Comparison of ENCODE assay signal across 2 cellular contexts in the genomic region with DNA sequence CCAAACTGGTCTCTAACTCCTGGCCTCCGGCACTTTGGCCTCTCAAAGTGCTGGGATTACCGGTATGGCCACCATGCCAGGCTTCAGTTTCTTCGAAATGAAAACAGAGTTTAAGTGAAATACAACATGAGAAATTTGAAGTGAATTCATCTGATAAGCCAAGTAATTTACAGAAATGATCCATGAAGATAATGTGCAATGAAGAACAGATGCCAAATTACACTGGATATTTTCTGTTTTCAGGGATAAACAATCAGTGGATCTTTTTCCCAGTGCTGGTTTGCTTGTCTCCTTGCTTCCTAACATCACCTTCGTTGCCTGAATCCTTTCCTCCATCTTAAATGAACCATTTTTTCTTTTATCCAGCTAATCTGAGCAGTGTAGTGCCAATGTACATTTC.
TF ChIP-seq lines count a peak whose summit lies in the region.

No MANE protein-coding gene starts in this region.

TF ChIP-seq in SK-N-SH, 30 proteins besides CTCF, POLR2A, EP300 and RAD21:
- TF ChIP-seq CHD2 (IDR thresholded peaks at IDR 0.05; ENCODE audit: low read length, partially characterized antibody) (no peak), MAX (IDR thresholded peaks at IDR 0.05; ENCODE audit: low read depth) (no peak), TEAD4 (IDR thresholded peaks at IDR 0.05; ENCODE audit: borderline replicate concordance, insufficient read depth) (no peak), GABPA (IDR thresholded peaks at IDR 0.05; ENCODE audit: low read depth) (no peak), EZH2phosphoT487 (IDR thresholded peaks at IDR 0.05; ENCODE audit: borderline replicate concordance, low read depth) (no peak), MXI1 (IDR thresholded peaks at IDR 0.05; ENCODE audit: low read depth, low read length) (peak; percentile 33; the same call in 1 of the 2 replicates), TCF12 (IDR thresholded peaks at IDR 0.05) (peak; percentile 16; the same call in 1 of the 2 replicates), FOXM1 (IDR thresholded peaks at IDR 0.05; ENCODE audit: low read depth) (no peak), USF2 (IDR thresholded peaks at IDR 0.05; ENCODE audit: borderline replicate concordance, low read depth, low read length) (no peak), YY1 (IDR thresholded peaks at IDR 0.05; ENCODE audit: low read depth) (no peak), FOXJ3 (CRISPR knock-in tag; IDR thresholded peaks at IDR 0.05) (peak; percentile 48; the same call in 1 of the 2 replicates), GATA2 (CRISPR knock-in tag; IDR thresholded peaks at IDR 0.05) (peak; percentile 95), RCOR1 (IDR thresholded peaks at IDR 0.05; ENCODE audit: low read length) (peak; percentile 84), ELF1 (IDR thresholded peaks at IDR 0.05) (no peak)
- TF ChIP-seq, protein P1, sequence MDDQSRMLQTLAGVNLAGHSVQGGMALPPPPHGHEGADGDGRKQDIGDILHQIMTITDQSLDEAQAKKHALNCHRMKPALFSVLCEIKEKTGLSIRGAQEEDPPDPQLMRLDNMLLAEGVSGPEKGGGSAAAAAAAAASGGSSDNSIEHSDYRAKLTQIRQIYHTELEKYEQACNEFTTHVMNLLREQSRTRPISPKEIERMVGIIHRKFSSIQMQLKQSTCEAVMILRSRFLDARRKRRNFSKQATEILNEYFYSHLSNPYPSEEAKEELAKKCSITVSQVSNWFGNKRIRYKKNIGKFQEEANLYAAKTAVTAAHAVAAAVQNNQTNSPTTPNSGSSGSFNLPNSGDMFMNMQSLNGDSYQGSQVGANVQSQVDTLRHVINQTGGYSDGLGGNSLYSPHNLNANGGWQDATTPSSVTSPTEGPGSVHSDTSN (IDR thresholded peaks at IDR 0.05), result no peak
- TF ChIP-seq, protein P2, sequence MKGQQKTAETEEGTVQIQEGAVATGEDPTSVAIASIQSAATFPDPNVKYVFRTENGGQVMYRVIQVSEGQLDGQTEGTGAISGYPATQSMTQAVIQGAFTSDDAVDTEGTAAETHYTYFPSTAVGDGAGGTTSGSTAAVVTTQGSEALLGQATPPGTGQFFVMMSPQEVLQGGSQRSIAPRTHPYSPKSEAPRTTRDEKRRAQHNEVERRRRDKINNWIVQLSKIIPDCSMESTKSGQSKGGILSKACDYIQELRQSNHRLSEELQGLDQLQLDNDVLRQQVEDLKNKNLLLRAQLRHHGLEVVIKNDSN (IDR thresholded peaks at IDR 0.05; ENCODE audit: borderline replicate concordance, low read depth), result no peak

TF ChIP-seq in H1, 55 proteins besides CTCF, POLR2A, EP300 and RAD21:
- TF ChIP-seq USF2 (IDR thresholded peaks at IDR 0.05; ENCODE audit: low read length), result no peak
- no peak for TF ChIP-seq NANOG (IDR thresholded peaks at IDR 0.05; ENCODE audit: insufficient read depth, low read depth, low read length, poor library complexity, severe bottlenecking)
- TF ChIP-seq CREB1 (IDR thresholded peaks at IDR 0.05), result no peak
- TF ChIP-seq YY1 (IDR thresholded peaks at IDR 0.05; ENCODE audit: low read depth, low read length), result no peak
- TF ChIP-seq HDAC6 (IDR thresholded peaks at IDR 0.05; ENCODE audit: low read depth, low read length), result no peak
- TF ChIP-seq GABPA (IDR thresholded peaks at IDR 0.05; ENCODE audit: borderline replicate concordance, insufficient read depth, low read length), result no peak
- TF ChIP-seq SIN3A (conservative IDR thresholded peaks at IDR 0.05 in 1 of 2, IDR thresholded peaks at IDR 0.05 in 1 of 2; ENCODE audit: low read depth in 1 of 2, low read length in 2 of 2), result no peak
- TF ChIP-seq ATF2 (IDR thresholded peaks at IDR 0.05; ENCODE audit: low read length), result no peak
- no peak for TF ChIP-seq HDAC2 (IDR thresholded peaks at IDR 0.05; ENCODE audit: borderline replicate concordance in 1 of 2, low read depth in 2 of 2, low read length in 2 of 2)
- no peak for TF ChIP-seq TCF12 (IDR thresholded peaks at IDR 0.05; ENCODE audit: low read depth, low read length)
- no peak for TF ChIP-seq POU5F1 (IDR thresholded peaks at IDR 0.05; ENCODE audit: low read depth, low read length)
- TF ChIP-seq CHD2 (IDR thresholded peaks at IDR 0.05; ENCODE audit: low read length), result no peak
- TF ChIP-seq CHD1 (IDR thresholded peaks at IDR 0.05; ENCODE audit: low read depth, low read length), result no peak
- TF ChIP-seq SP2 (IDR thresholded peaks at IDR 0.05; ENCODE audit: low read length), result no peak
- no peak for TF ChIP-seq PHF8 (conservative IDR thresholded peaks at IDR 0.05; ENCODE audit: low read depth, low read length)
